8 cellular contexts compared by ENCODE assay signal in genomic region chr19:41218615-41219507, GRCh38. TPM values are rescaled to one million over a fixed set of nuclear protein-coding genes. Genes with fewer than 3 reads are reported as not detected.
DNase-seq lines count a peak whose midpoint lies in the region; ATAC-seq and TF ChIP-seq lines count a peak whose summit lies in the region.

AXL (plus strand) TSS chr19:41219223; CDS start chr19:41219393, 170 bp downstream.

- TF ChIP-seq CTCF in adrenal gland (IDR thresholded peaks at IDR 0.05) (no peak), heart left ventricle (IDR thresholded peaks at IDR 0.05) (no peak), parathyroid adenoma (IDR thresholded peaks at IDR 0.05) (no peak)

- H3K27me3 ChIP-seq in adrenal gland (no peaks in the 10 kb centered on the region), heart left ventricle (peaks cover 0 to 14% (median 0%) of the 10 kb centered on the region in 9 donors), parathyroid adenoma (ENCODE audit: control insufficient read depth, insufficient read depth, low read length) (no peaks in the 10 kb centered on the region)

- peak; percentile 38 for DNase-seq in GOT3 (lab: John Stamatoyannopoulos, UW)
- DNase-seq in adrenal gland: peak; percentile 85 to 93 (median 92)
- peak; percentile 67 to 88 (median 83) for DNase-seq in heart left ventricle
- no peak for DNase-seq in NCI-H1417 treated with DMSO at 0.1 percent for 48 hours (lab: John Stamatoyannopoulos, UW)
- no peak for DNase-seq in stimulated activated CD4-positive, alpha-beta T cell treated with anti-CD3 and anti-CD28 coated beads, Interleukin-4, amount 100 ng/mL, for 4 hours
- no peak for DNase-seq in T-helper 9 cell

- H3K27ac ChIP-seq in adrenal gland: peak within 1 kb of the TSS; percentile 53 to 93 (median 92)
- H3K27ac ChIP-seq in heart left ventricle: peak within 1 kb of the TSS; percentile 80 to 97 (median 94)
- H3K27ac ChIP-seq in parathyroid adenoma: peak within 1 kb of the TSS; percentile 71

- no peaks in the 10 kb centered on the region for H3K36me3 ChIP-seq in adrenal gland (replicated peaks in 1 of 2)
- H3K36me3 ChIP-seq in heart left ventricle: peaks cover 0 to 17% (median 0%) of the 10 kb centered on the region in 9 donors
- no peaks in the 10 kb centered on the region for H3K36me3 ChIP-seq in parathyroid adenoma (ENCODE audit: control insufficient read depth, insufficient read depth, low read length)

- no peaks in the 10 kb centered on the region for H3K9me3 ChIP-seq in adrenal gland (replicated peaks in 1 of 3)
- no peaks in the 10 kb centered on the region for H3K9me3 ChIP-seq in heart left ventricle
- no peaks in the 10 kb centered on the region for H3K9me3 ChIP-seq in parathyroid adenoma (ENCODE audit: control insufficient read depth, low read length)

- H3K4me1 ChIP-seq in adrenal gland (replicated peaks in 1 of 2) (peaks cover 13 to 23% of the 10 kb centered on the region in 2 donors), heart left ventricle (peaks cover 0 to 22% (median 4%) of the 10 kb centered on the region in 12 donors), parathyroid adenoma (peaks cover 6% of the 10 kb centered on the region)

- 1 to 4% (median 3%) methylated on average over 18 to 32 of the region's 32 CpGs for WGBS in adrenal gland, 4 donors
- 6 to 9% (median 7%) methylated on average over 29 to 32 of the region's 32 CpGs for WGBS in heart left ventricle, 4 donors

- ATAC-seq in heart left ventricle (peak; percentile 72 to 85 (median 76)), HG02970 (IDR thresholded peaks at IDR 0.05; ENCODE audit: low FRiP score, unreplicated experiment) (no peak)

- TF ChIP-seq POLR2A in adrenal gland (IDR thresholded peaks at IDR 0.05) (peak; percentile 53 to 83), heart left ventricle (IDR thresholded peaks at IDR 0.05) (peak in 1 of 2 donors; percentile 52)

- peak within 1 kb of the TSS; percentile 95 for H2AFZ ChIP-seq in parathyroid adenoma

- peak within 1 kb of the TSS; percentile 22 to 84 (median 58) for H3K4me3 ChIP-seq in adrenal gland
- peak within 1 kb of the TSS; percentile 2 to 79 (median 67) for H3K4me3 ChIP-seq in heart left ventricle
- peak within 1 kb of the TSS; percentile 58 for H3K4me3 ChIP-seq in parathyroid adenoma (ENCODE audit: low read depth, low read length)

- intact Hi-C loops in adrenal gland (cut with DNase I) (no loop called here), heart left ventricle (cut with DNase I) (no loop called here)

- peak within 1 kb of the TSS; percentile 63 for H3K9ac ChIP-seq in parathyroid adenoma

- H3K79me2 ChIP-seq in parathyroid adenoma: no peaks in the 10 kb centered on the region

- peak within 1 kb of the TSS; percentile 94 for H3K4me2 ChIP-seq in parathyroid adenoma (ENCODE audit: low read length)

RNA-seq across cellular contexts. Expression of gene AXL, which starts in this region (rescaled TPM):
- total RNA-seq in adrenal gland (100 to 1,000 TPM in 1 of 8 donors, 10 to 100 TPM in 7; 47.6 to 105 (median 61.3) TPM), heart left ventricle (10 to 100 TPM in 7 of 9 donors, 1 to 10 TPM in 2; 9.3 to 62.5 (median 13.2) TPM)
- polyA plus RNA-seq in adrenal gland (10 to 100 TPM; 12.0 to 18.1 (median 16.8) TPM), heart left ventricle (10 to 100 TPM in 1 of 2 donors, 1 to 10 TPM in 1; 5.0 to 21.1 TPM)

Comparison
In these comparisons a context has a peak if more than half of its experiments do, and no peak if none do; other contexts are left out.
1. DNase-seq: peak in GOT3 (single experiment), adrenal gland (7 of 7) and heart left ventricle (5 of 5); none in NCI-H1417 treated with DMSO at 0.1 percent for 48 hours (single experiment), stimulated activated CD4-positive, alpha-beta T cell treated with anti-CD3 and anti-CD28 coated beads, Interleukin-4, amount 100 ng/mL, for 4 hours (0 of 2) and T-helper 9 cell (single experiment).
2. Peak in every context shown above with its lines, with median percentiles within 50 percentile points of each other: H3K27ac ChIP-seq and H3K4me3 ChIP-seq.